8 cellular contexts compared by ENCODE assay signal in genomic region chr10:110226926-110227641, GRCh38. TPM values are rescaled to one million over a fixed set of nuclear protein-coding genes. Genes with fewer than 3 reads are reported as not detected.
DNase-seq lines count a peak whose midpoint lies in the region; ATAC-seq, FAIRE-seq and TF ChIP-seq lines count a peak whose summit lies in the region.

No MANE protein-coding gene starts in this region.

- no peaks in the 10 kb centered on the region for H3K9me3 ChIP-seq in WERI-Rb-1 (ENCODE audit: severe bottlenecking)
- H3K9me3 ChIP-seq in small intestine (ENCODE audit: control insufficient read depth, low read depth), result no peaks in the 10 kb centered on the region

- no peak for ATAC-seq in HG02884 (IDR thresholded peaks at IDR 0.05; ENCODE audit: unreplicated experiment)
- no peak for ATAC-seq in GM21381 (IDR thresholded peaks at IDR 0.05; ENCODE audit: unreplicated experiment)

- H3K4me3 ChIP-seq in WERI-Rb-1 (ENCODE audit: low read depth, low read length), result peak overlapping the region; percentile 54
- H3K4me3 ChIP-seq in small intestine (ENCODE audit: low read depth in 1 of 2, low read length in 2 of 2), result peak overlapping the region; percentile 66 to 93

- no peaks in the 10 kb centered on the region for H3K27me3 ChIP-seq in WERI-Rb-1 (ENCODE audit: insufficient read depth, low read depth, severe bottlenecking)
- H3K27me3 ChIP-seq in small intestine (ENCODE audit: control insufficient read depth in 2 of 2, insufficient read depth in 2 of 2, low read length in 2 of 2), result no peaks in the 10 kb centered on the region

- peak overlapping the region; percentile 56 for H3K27ac ChIP-seq in WERI-Rb-1
- H3K27ac ChIP-seq in small intestine (ENCODE audit: low read depth in 1 of 2, low read length in 1 of 2), result peak overlapping the region; percentile 17 to 95

- WGBS in small intestine, 3 donors, result 1% methylated on average over 34 to 70 of the region's 71 CpGs

- FAIRE-seq in small intestine (lab: Jason Lieb, UNC), result no peak

- H3K36me3 ChIP-seq in WERI-Rb-1 (peaks cover 9% of the 10 kb centered on the region; the same call in 1 of the 2 replicates), small intestine (ENCODE audit: control insufficient read depth in 2 of 2, insufficient read depth in 2 of 2, low read length in 2 of 2) (peaks cover 0 to 4% of the 10 kb centered on the region in 2 donors)

- peaks cover 0 to 5% of the 10 kb centered on the region in 2 donors for H3K4me1 ChIP-seq in small intestine (ENCODE audit: control insufficient read depth in 2 of 2, insufficient read depth in 1 of 2, low read depth in 1 of 2, low read length in 1 of 2)

- DNase-seq in Daoy (ENCODE audit: low read depth) (peak; percentile 47), Kasumi-1 (lab: John Stamatoyannopoulos, UW) (peak; percentile 96), WERI-Rb-1 (peak; percentile 63), T47D (ENCODE audit: low read depth in 1 of 2, low spot score in 1 of 2) (peak; percentile 52 to 64), iPS-NIHi7 (ENCODE audit: extremely low spot score) (peak; percentile 81), small intestine (peak; percentile 51)

- in situ Hi-C loops in T47D (cut with HindIII; ENCODE audit: low pct_unique_long_range_greater_than_20kb, low sequenced_read_pairs), result no loop called here

- no peak for TF ChIP-seq CTCF in WERI-Rb-1 (IDR thresholded peaks at IDR 0.05; ENCODE audit: low read depth, low read length)

RNA-seq across cellular contexts. Expression of gene MXI1, which starts 19.7 kb away (rescaled TPM):
- 4.3 and 6.5 TPM in 2 replicates for total RNA-seq in Daoy (2014; rRNA removed; shearing (Covaris generic))
- polyA plus RNA-seq in small intestine, result 10 to 100 TPM; 12.0 to 19.2 (median 16.8) TPM
